ENCODE assay signal across 1 cellular context in genomic region chr4:82372502-82372873, GRCh38.
A peak's percentile ranks its signal among the peaks of the same experiment; 100 is the strongest.
TF ChIP-seq lines count a peak whose summit lies in the region.

No MANE protein-coding gene starts in this region.

TF ChIP-seq in K562, 482 proteins besides CTCF, POLR2A, EP300 and RAD21 (continued from another document and continues in another):
- TF ChIP-seq THRB (CRISPR knock-in tag; conservative IDR thresholded peaks at IDR 0.05), result no peak
- peak; percentile 12 for TF ChIP-seq TAF1 (IDR thresholded peaks at IDR 0.05; ENCODE audit: control insufficient read depth, extremely low read depth, insufficient read depth, low read length, severe bottlenecking)
- no peak for TF ChIP-seq ZC3H11A (IDR thresholded peaks at IDR 0.05; ENCODE audit: low read depth, low read length)
- TF ChIP-seq HMBOX1 (IDR thresholded peaks at IDR 0.05), result peak; percentile 66
- TF ChIP-seq BMI1 (IDR thresholded peaks at IDR 0.05; ENCODE audit: low read length), result no peak
- TF ChIP-seq SMARCA5 (IDR thresholded peaks at IDR 0.05), result no peak
- TF ChIP-seq E2F6 (IDR thresholded peaks at IDR 0.05; ENCODE audit: borderline replicate concordance in 1 of 2, extremely low read depth in 1 of 2, insufficient read depth in 1 of 2, insufficient read length in 1 of 2, low read depth in 1 of 2, low read length in 1 of 2, poor library complexity in 1 of 2, severe bottlenecking in 1 of 2), result peak in 1 of 2 experiments; percentile 18
- no peak for TF ChIP-seq TGIF2 (CRISPR knock-in tag; IDR thresholded peaks at IDR 0.05)
- no peak for TF ChIP-seq ZNF282 (CRISPR knock-in tag; IDR thresholded peaks at IDR 0.05)
- no peak; the same call in 1 of the 2 replicates for TF ChIP-seq SMARCA4 (IDR thresholded peaks at IDR 0.05)
- 0 out of 2 replicates have a peak, but pooled peaks have one; percentile 44 for TF ChIP-seq ZZZ3 (IDR thresholded peaks at IDR 0.05)
- TF ChIP-seq FOXJ3 (CRISPR knock-in tag; IDR thresholded peaks at IDR 0.05), result no peak
- no peak for TF ChIP-seq XRCC3 (IDR thresholded peaks at IDR 0.05)
- no peak for TF ChIP-seq U2AF1 (optimal IDR thresholded peaks at IDR 0.05; ENCODE audit: low read depth, low read length)
- TF ChIP-seq CHD7 (IDR thresholded peaks at IDR 0.05; ENCODE audit: low read depth, low read length), result no peak
- TF ChIP-seq DPF2 (IDR thresholded peaks at IDR 0.05), result no peak
- no peak for TF ChIP-seq DDX20 (tag; IDR thresholded peaks at IDR 0.05; ENCODE audit: low read depth)
- TF ChIP-seq NFYB (IDR thresholded peaks at IDR 0.05; ENCODE audit: extremely low read depth, insufficient read length), result no peak
- no peak for TF ChIP-seq MED1 (CRISPR knock-in tag; IDR thresholded peaks at IDR 0.05; ENCODE audit: borderline replicate concordance)
- TF ChIP-seq KLF1 (tag; IDR thresholded peaks at IDR 0.05), result no peak
- TF ChIP-seq PRPF4 (IDR thresholded peaks at IDR 0.05; ENCODE audit: insufficient read depth, low read depth, low read length, poor library complexity, severe bottlenecking), result no peak
- TF ChIP-seq TAF9B (IDR thresholded peaks at IDR 0.05; ENCODE audit: partially characterized antibody), result no peak
- no peak for TF ChIP-seq STAT6 (CRISPR knock-in tag; IDR thresholded peaks at IDR 0.05)
- TF ChIP-seq ZBTB43 (CRISPR knock-in tag; IDR thresholded peaks at IDR 0.05), result no peak
- TF ChIP-seq ZNF197 (CRISPR knock-in tag; IDR thresholded peaks at IDR 0.05; ENCODE audit: low read depth), result no peak
- TF ChIP-seq ZFX (CRISPR knock-in tag; IDR thresholded peaks at IDR 0.05), result peak; percentile 28; the same call in 1 of the 2 replicates
- 0 out of 2 replicates have a peak, but pooled peaks have one; percentile 0 for TF ChIP-seq TFAP4 (CRISPR knock-in tag; IDR thresholded peaks at IDR 0.05; ENCODE audit: borderline replicate concordance)
- 0 out of 2 replicates have a peak, but pooled peaks have one; percentile 1 for TF ChIP-seq SPI1 (IDR thresholded peaks at IDR 0.05; ENCODE audit: borderline replicate concordance, low read depth, low read length)
- TF ChIP-seq JUNB (CRISPR knock-in tag; conservative IDR thresholded peaks at IDR 0.05), result no peak
- no peak for TF ChIP-seq ZBTB2 (IDR thresholded peaks at IDR 0.05)
- peak; percentile 52; the same call in 1 of the 2 replicates for TF ChIP-seq RB1 (IDR thresholded peaks at IDR 0.05; ENCODE audit: low read depth)
- 0 out of 2 replicates have a peak, but pooled peaks have one; percentile 24 for TF ChIP-seq LEF1 (IDR thresholded peaks at IDR 0.05)
- peak; percentile 30 for TF ChIP-seq CHD1 (IDR thresholded peaks at IDR 0.05; ENCODE audit: low read length)
- 0 out of 2 replicates have a peak, but pooled peaks have one; percentile 33 for TF ChIP-seq ETV5 (CRISPR knock-in tag; IDR thresholded peaks at IDR 0.05; ENCODE audit: low read depth)
- TF ChIP-seq KHSRP (IDR thresholded peaks at IDR 0.05), result no peak
- TF ChIP-seq SIN3B (IDR thresholded peaks at IDR 0.05; ENCODE audit: low read depth), result no peak
- no peak for TF ChIP-seq FOXP1 (CRISPR knock-in tag; IDR thresholded peaks at IDR 0.05)
- TF ChIP-seq ZNF696 (CRISPR knock-in tag; conservative IDR thresholded peaks at IDR 0.05), result no peak
- TF ChIP-seq BACH1 (tag; IDR thresholded peaks at IDR 0.05), result 0 out of 2 replicates have a peak, but pooled peaks have one; percentile 16
- TF ChIP-seq KDM2B (CRISPR knock-in tag; IDR thresholded peaks at IDR 0.05), result no peak
- TF ChIP-seq SP1 (CRISPR knock-in tag; IDR thresholded peaks at IDR 0.05), result no peak
- 0 out of 2 replicates have a peak, but pooled peaks have one; percentile 14 for TF ChIP-seq CREB1 (IDR thresholded peaks at IDR 0.05)
- TF ChIP-seq CREB1 (CRISPR knock-in tag; IDR thresholded peaks at IDR 0.05), result no peak
- peak; percentile 14; the same call in 1 of the 2 replicates for TF ChIP-seq POLR2AphosphoS5 (IDR thresholded peaks at IDR 0.05; ENCODE audit: control insufficient read depth, insufficient read depth, low read depth, low read length)
- TF ChIP-seq CHD2 (IDR thresholded peaks at IDR 0.05; ENCODE audit: low read depth, low read length), result peak; percentile 64
- TF ChIP-seq ZNF217 (CRISPR knock-in tag; IDR thresholded peaks at IDR 0.05), result no peak
- no peak for TF ChIP-seq RBM14 (IDR thresholded peaks at IDR 0.05; ENCODE audit: borderline replicate concordance, insufficient read depth, low read depth, low read length)
